ENCODE assay signal across 1 cellular context in genomic region chr10:97023401-97024180, GRCh38.
TF ChIP-seq lines count a peak whose summit lies in the region.

No MANE protein-coding gene starts in this region.

TF ChIP-seq in GM12878, 131 proteins besides CTCF, POLR2A, EP300 and RAD21 (continued from another document):
- TF ChIP-seq USF2 (IDR thresholded peaks at IDR 0.05; ENCODE audit: borderline replicate concordance, low read depth, low read length) (no peak), YY1 (IDR thresholded peaks at IDR 0.05; ENCODE audit: low read depth, low read length) (no peak), IRF4 (IDR thresholded peaks at IDR 0.05; ENCODE audit: low read depth, low read length) (no peak)
